In the genomic region with DNA sequence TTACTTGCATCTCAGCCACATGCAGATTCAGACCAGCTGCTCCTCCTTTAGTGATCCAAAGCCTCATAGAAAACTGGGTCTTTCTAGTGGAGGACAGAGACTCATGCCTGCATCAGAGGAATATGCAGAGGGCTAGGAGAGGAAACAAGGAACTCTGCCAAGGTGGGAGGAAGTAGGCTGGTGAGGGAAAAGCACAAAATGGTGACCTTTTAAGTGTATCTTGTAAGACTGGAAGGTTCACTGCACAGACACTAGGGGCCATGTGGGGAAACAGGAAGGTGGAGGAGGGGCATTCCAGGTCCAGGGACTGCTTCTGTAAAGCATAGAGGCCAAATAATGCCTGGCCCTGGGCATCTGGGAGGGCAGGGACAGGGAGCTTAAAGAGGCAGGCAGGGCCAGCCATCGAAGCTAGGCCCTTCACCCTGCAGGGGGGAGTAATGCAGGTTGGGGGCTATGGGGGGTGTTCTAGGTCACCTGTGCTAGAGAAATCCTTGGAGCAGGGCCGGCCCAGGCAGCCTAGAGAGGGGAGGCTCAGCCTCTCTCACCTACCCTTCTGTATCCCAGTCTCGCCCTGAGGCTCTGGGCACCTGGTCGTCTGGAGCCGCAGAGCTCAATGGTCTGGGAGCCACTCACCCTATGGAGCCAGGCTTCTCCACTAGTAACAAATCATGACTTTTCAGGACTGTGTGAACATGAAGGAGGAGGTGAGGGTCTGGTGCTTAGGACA, we compare ENCODE assay signal across 13 cellular contexts.
DNase-seq lines count a peak whose midpoint lies in the region; ATAC-seq and TF ChIP-seq lines count a peak whose summit lies in the region.
"Had no signal": no experiment of that assay in that cellular context is flagged by ENCODE, and none has a peak within 500 bp of the region (broad histone marks: within the 10 kb centered on the region; RNA-seq: fewer than 3 reads in every experiment).

No MANE protein-coding gene starts in this region.

- no peak for ATAC-seq in activated T-helper 17 cell treated with anti-CD3 and anti-CD28 coated beads, Interleukin-2, amount 50 U/mL, for 72 hours (replicated peaks)
- ATAC-seq in HG03378 (IDR thresholded peaks at IDR 0.05; ENCODE audit: unreplicated experiment) = no peak

- peak overlapping the region; percentile 12; the same call in 1 of the 2 replicates for H3K4me3 ChIP-seq in DOHH2 (ENCODE audit: low read length)
- no peak overlapping the region for H3K4me3 ChIP-seq in Jurkat, Clone E6-1 (ENCODE audit: low read length)
- no peak overlapping the region for H3K4me3 ChIP-seq in CD4-positive, alpha-beta memory T cell (ENCODE audit: low read length in 2 of 2)
- H3K4me3 ChIP-seq: dorsolateral prefrontal cortex had no signal

- H4K20me1 ChIP-seq in DOHH2 (ENCODE audit: control insufficient read depth, insufficient read depth, low read depth, low read length) = no peaks in the 10 kb centered on the region

- POLR2A ChIA-PET in CD4-positive, alpha-beta memory T cell (lab: Charles Lee; ENCODE audit: partially characterized antibody) = no interaction called here

- H3K4me2 ChIP-seq in DOHH2 (ENCODE audit: low read length) = peak overlapping the region; percentile 52

- no peaks in the 10 kb centered on the region for H3K4me1 Mint-ChIP-seq in activated T-helper 17 cell treated with anti-CD3 and anti-CD28 coated beads, Interleukin-2, amount 50 U/mL, for 72 hours
- peaks cover 27% of the 10 kb centered on the region for H3K4me1 Mint-ChIP-seq in mesothelial cell of epicardium
- no peaks in the 10 kb centered on the region for H3K4me1 Mint-ChIP-seq in CD4-positive, alpha-beta memory T cell

- H3F3A ChIP-seq in DOHH2 (ENCODE audit: control insufficient read depth, insufficient read depth) = 0 out of 2 replicates have a peak, but pooled peaks cover 2% of the 10 kb centered on the region

- no peaks in the 10 kb centered on the region for H3K27me3 ChIP-seq in DOHH2 (ENCODE audit: control insufficient read depth, low read length)
- no peaks in the 10 kb centered on the region for H3K27me3 ChIP-seq in CD4-positive, alpha-beta memory T cell (ENCODE audit: insufficient read depth, low read length)
- H3K27me3 ChIP-seq: dorsolateral prefrontal cortex had no signal

- no peaks in the 10 kb centered on the region for H3K79me2 ChIP-seq in DOHH2 (ENCODE audit: control insufficient read depth, low read length)

- CTCF ChIA-PET in CD4-positive, alpha-beta memory T cell (lab: Charles Lee; ENCODE audit: partially characterized antibody) = interaction anchor here (1.1 kb wide), 1 partner anchor 77 kb away, joined by 3 read pairs; no protein-coding TSS in a partner anchor

- no peak overlapping the region for H3K4me3 Mint-ChIP-seq in activated T-helper 17 cell treated with anti-CD3 and anti-CD28 coated beads, Interleukin-2, amount 50 U/mL, for 72 hours
- no peak overlapping the region for H3K4me3 Mint-ChIP-seq in mesothelial cell of epicardium
- H3K4me3 Mint-ChIP-seq in CD4-positive, alpha-beta memory T cell = no peak overlapping the region

- peaks cover 4% of the 10 kb centered on the region for H3K36me3 Mint-ChIP-seq in activated T-helper 17 cell treated with anti-CD3 and anti-CD28 coated beads, Interleukin-2, amount 50 U/mL, for 72 hours (ENCODE audit: low read depth)
- peaks cover 6% of the 10 kb centered on the region for H3K36me3 Mint-ChIP-seq in mesothelial cell of epicardium
- H3K36me3 Mint-ChIP-seq in CD4-positive, alpha-beta memory T cell = peaks cover 18 to 19% of the 10 kb centered on the region in 2 donors

- no peaks in the 10 kb centered on the region for H3K27me3 Mint-ChIP-seq in activated T-helper 17 cell treated with anti-CD3 and anti-CD28 coated beads, Interleukin-2, amount 50 U/mL, for 72 hours
- H3K27me3 Mint-ChIP-seq in mesothelial cell of epicardium (ENCODE audit: low read depth) = no peaks in the 10 kb centered on the region
- no peaks in the 10 kb centered on the region for H3K27me3 Mint-ChIP-seq in CD4-positive, alpha-beta memory T cell

- no peaks in the 10 kb centered on the region for H3K9me3 ChIP-seq in DOHH2 (ENCODE audit: control insufficient read depth, insufficient read depth, low read length)
- no peaks in the 10 kb centered on the region for H3K9me3 ChIP-seq in CD4-positive, alpha-beta memory T cell (ENCODE audit: control insufficient read depth in 1 of 2, low read length in 2 of 2)

- peak overlapping the region; percentile 77 for H3K27ac Mint-ChIP-seq in activated T-helper 17 cell treated with anti-CD3 and anti-CD28 coated beads, Interleukin-2, amount 50 U/mL, for 72 hours
- H3K27ac Mint-ChIP-seq in mesothelial cell of epicardium = peak overlapping the region; percentile 76
- H3K27ac Mint-ChIP-seq in CD4-positive, alpha-beta memory T cell = peak overlapping the region in 1 of 7 donors; percentile 50

- no peak overlapping the region for H3K27ac ChIP-seq in DOHH2 (ENCODE audit: low read depth, low read length)
- H3K27ac ChIP-seq in CD4-positive, alpha-beta memory T cell (ENCODE audit: low read depth, low read length) = no peak overlapping the region
- H3K27ac ChIP-seq: dorsolateral prefrontal cortex had no signal

- H3K36me3 ChIP-seq in DOHH2 (ENCODE audit: control insufficient read depth, low read length) = no peaks in the 10 kb centered on the region; the same call in 1 of the 2 replicates
- H3K36me3 ChIP-seq in CD4-positive, alpha-beta memory T cell (ENCODE audit: insufficient read depth, low read length) = peaks cover 9% of the 10 kb centered on the region

- no peaks in the 10 kb centered on the region for H3K9me2 ChIP-seq in DOHH2 (replicated peaks; ENCODE audit: control insufficient read depth, low read length)

- H3K9me3 Mint-ChIP-seq in activated T-helper 17 cell treated with anti-CD3 and anti-CD28 coated beads, Interleukin-2, amount 50 U/mL, for 72 hours = no peaks in the 10 kb centered on the region
- peaks cover 9% of the 10 kb centered on the region for H3K9me3 Mint-ChIP-seq in mesothelial cell of epicardium
- H3K9me3 Mint-ChIP-seq in CD4-positive, alpha-beta memory T cell = no peaks in the 10 kb centered on the region

- H3K4me1 ChIP-seq in DOHH2 (ENCODE audit: control insufficient read depth, low read length) = peaks cover 19% of the 10 kb centered on the region
- no peaks in the 10 kb centered on the region for H3K4me1 ChIP-seq in CD4-positive, alpha-beta memory T cell (ENCODE audit: insufficient read depth, low read length)

- intact Hi-C loops in CD4-positive, alpha-beta memory T cell (cut with micrococcal nuclease) = no loop called here

- DNase-seq in Jurkat, Clone E6-1 (ENCODE audit: low read depth, low spot score) = peak; percentile 22
- no peak for DNase-seq in mesothelial cell of epicardium (ENCODE audit: low spot score in 2 of 2, unreplicated experiment in 2 of 2)
- DNase-seq in NCI-H510A (lab: John Stamatoyannopoulos, UW) = no peak
- DNase-seq in CD4-positive, alpha-beta memory T cell = no peak
- no peak for DNase-seq in SHP77 (lab: John Stamatoyannopoulos, UW)
- DNase-seq: activated effector memory CD4-positive, alpha-beta T cell treated with Interleukin-2 at 50 U/mL for 16 hours; hypothalamus; NCI-H2081 treated with DMSO at 0.1 percent for 48 hours; SW 1271 had no signal

- TF ChIP-seq CTCF in DOHH2 (IDR thresholded peaks at IDR 0.05; ENCODE audit: low read depth, low read length, poor library complexity, severe bottlenecking) = no peak
- no peak for TF ChIP-seq CTCF in mesothelial cell of epicardium (IDR thresholded peaks at IDR 0.05; ENCODE audit: unreplicated experiment)
